Comparison of ENCODE assay signal across 22 cellular contexts in the genomic region with DNA sequence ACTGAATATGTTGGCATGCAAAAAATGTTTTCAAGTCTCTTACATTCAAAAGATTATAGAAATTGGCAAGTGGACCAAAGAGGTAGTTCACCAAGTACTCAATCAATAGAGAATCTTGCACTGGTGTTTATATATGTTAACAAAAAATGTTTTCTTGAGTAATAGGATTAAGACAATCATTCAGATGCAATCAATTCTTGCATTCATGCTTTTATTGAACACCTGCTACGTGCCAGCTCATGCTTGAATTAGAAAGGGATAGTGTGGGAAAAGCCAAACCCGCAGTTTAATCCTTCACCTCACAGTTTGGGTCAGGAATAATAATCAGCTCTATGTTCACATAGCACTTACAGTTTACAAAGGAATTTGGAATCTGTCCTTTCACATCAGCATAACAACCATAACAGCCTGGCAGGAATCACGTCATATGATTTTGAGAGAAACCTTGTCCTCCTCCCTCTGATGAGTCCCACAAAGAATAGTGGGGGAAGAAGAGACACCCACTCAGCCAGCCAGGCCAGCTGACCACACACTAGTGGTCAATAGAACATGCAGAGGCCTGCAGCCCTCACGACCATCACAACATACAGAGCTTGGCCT. TPM values are rescaled to one million over a fixed set of nuclear protein-coding genes. Genes with fewer than 3 reads are reported as not detected.
A peak's percentile ranks its signal among the peaks of the same experiment; 100 is the strongest.
DNase-seq lines count a peak whose midpoint lies in the region; ATAC-seq and TF ChIP-seq lines count a peak whose summit lies in the region.
"Had no signal": no experiment of that assay in that cellular context is flagged by ENCODE, and none has a peak within 500 bp of the region (broad histone marks: within the 10 kb centered on the region; RNA-seq: fewer than 3 reads in every experiment).

No MANE protein-coding gene starts in this region.

- DNase-seq in HAP-1 (ENCODE audit: low spot score in 2 of 2) (peak; percentile 81 to 100), SJCRH30 (peak; percentile 65 to 84), foreskin melanocyte (peak; percentile 4), progenitor cell of endocrine pancreas (ENCODE audit: low spot score, unreplicated experiment) (no peak), body of pancreas (no peak), AML-193 (lab: John Stamatoyannopoulos, UW) (no peak)
- no peak for DNase-seq in stimulated activated CD4-positive, alpha-beta T cell treated with anti-CD3 and anti-CD28 coated beads, Interleukin-12 subunit alpha, Interleukin-12 subunit beta, amount 100 ng/mL, for 4 hours
- DNase-seq: Caco-2; CD4-positive, CD25-positive, alpha-beta regulatory T cell; CD8-positive, alpha-beta T cell; DMS153; DND-41; GDM1; GM23248; H7 had no signal

- H3K27me3 Mint-ChIP-seq in progenitor cell of endocrine pancreas = peaks cover 4% of the 10 kb centered on the region

- no peaks in the 10 kb centered on the region for H3K9me3 ChIP-seq in HAP-1
- H3K9me3 ChIP-seq in SJCRH30 (replicated peaks) = no peaks in the 10 kb centered on the region; the same call in 1 of the 2 replicates
- H3K9me3 ChIP-seq in body of pancreas = no peaks in the 10 kb centered on the region
- H3K9me3 ChIP-seq: BLaER1, Caco-2 had no signal

- peaks cover 29% of the 10 kb centered on the region for H3K4me1 ChIP-seq in HAP-1
- peaks cover 23% of the 10 kb centered on the region for H3K4me1 ChIP-seq in SJCRH30
- peaks cover 3% of the 10 kb centered on the region for H3K4me1 ChIP-seq in body of pancreas
- H3K4me1 ChIP-seq: BLaER1 had no signal

- no peak for TF ChIP-seq POLR2A in body of pancreas (IDR thresholded peaks at IDR 0.05)

- intact Hi-C loops in body of pancreas (cut with DNase I) = no loop called here

- H3K4me3 ChIP-seq in HAP-1 (no peak overlapping the region), SJCRH30 (no peak overlapping the region), body of pancreas (no peak overlapping the region)
- H3K4me3 ChIP-seq: BLaER1, GM12878, GM23248 had no signal

- H3K4me1 Mint-ChIP-seq in progenitor cell of endocrine pancreas (ENCODE audit: low read depth) = peaks cover 18% of the 10 kb centered on the region
- H3K4me1 Mint-ChIP-seq: B cell; CD4-positive, CD25-positive, alpha-beta regulatory T cell had no signal

- no peak for TF ChIP-seq CTCF in progenitor cell of endocrine pancreas (IDR thresholded peaks at IDR 0.05; ENCODE audit: unreplicated experiment)
- no peak for TF ChIP-seq CTCF in body of pancreas (IDR thresholded peaks at IDR 0.05)

- peak overlapping the region; percentile 77 for H3K27ac Mint-ChIP-seq in progenitor cell of endocrine pancreas
- H3K27ac Mint-ChIP-seq: B cell; CD4-positive, CD25-positive, alpha-beta regulatory T cell; CD8-positive, alpha-beta T cell had no signal

- H3K4me3 Mint-ChIP-seq in progenitor cell of endocrine pancreas (ENCODE audit: low read depth) = no peak overlapping the region
- H3K4me3 Mint-ChIP-seq: B cell; CD4-positive, CD25-positive, alpha-beta regulatory T cell; CD8-positive, alpha-beta T cell had no signal

- H3K36me3 ChIP-seq in HAP-1 (replicated peaks) (no peaks in the 10 kb centered on the region), SJCRH30 (no peaks in the 10 kb centered on the region), body of pancreas (replicated peaks in 1 of 2; ENCODE audit: insufficient read depth in 1 of 2, low read depth in 2 of 2) (no peaks in the 10 kb centered on the region)
- H3K36me3 ChIP-seq: BLaER1 had no signal

- no peaks in the 10 kb centered on the region for H3K9me3 Mint-ChIP-seq in progenitor cell of endocrine pancreas (ENCODE audit: low read depth)
- H3K9me3 Mint-ChIP-seq: CD4-positive, CD25-positive, alpha-beta regulatory T cell; CD8-positive, alpha-beta T cell had no signal

- WGBS in body of pancreas, 2 donors = 63 to 72% methylated on average over 4 of the region's 4 CpGs

- H3K27me3 ChIP-seq in HAP-1 (ENCODE audit: low read depth) (no peaks in the 10 kb centered on the region), SJCRH30 (peaks cover 4% of the 10 kb centered on the region; the same call in 1 of the 2 replicates), body of pancreas (no peaks in the 10 kb centered on the region)
- H3K27me3 ChIP-seq: BLaER1 had no signal

- no peaks in the 10 kb centered on the region for H3K36me3 Mint-ChIP-seq in progenitor cell of endocrine pancreas (ENCODE audit: insufficient read depth)
- H3K36me3 Mint-ChIP-seq: CD4-positive, CD25-positive, alpha-beta regulatory T cell; CD8-positive, alpha-beta T cell had no signal

- peak overlapping the region; percentile 49 for H3K27ac ChIP-seq in SJCRH30
- no peak overlapping the region for H3K27ac ChIP-seq in body of pancreas
- H3K27ac ChIP-seq: BLaER1, C4-2B, GM23248 had no signal

- ATAC-seq in body of pancreas (no peak), HG02623 (IDR thresholded peaks at IDR 0.05; ENCODE audit: unreplicated experiment) (no peak)
- ATAC-seq: CD8-positive, alpha-beta T cell; GM12878; HCT116 had no signal

- in situ Hi-C loops in HAP-1 (cut with MboI; ENCODE audit: low sequenced_read_pairs) = no loop called here

RNA-seq across cellular contexts. Expression of a gene that starts 36.8 kb away (rescaled TPM):
- total RNA-seq in SJCRH30 (2014; rRNA removed; shearing (Covaris generic)) = 0.02 TPM in 1 of 2 replicates, not detected in the other
- total RNA-seq in progenitor cell of endocrine pancreas (4.9 and 6.1 TPM in 2 replicates), body of pancreas (under 1 TPM; 0.33 to 0.52 TPM)
- total RNA-seq: A172; B cell; Caco-2; CD4-positive, CD25-positive, alpha-beta regulatory T cell; CD8-positive, alpha-beta T cell; GM12878; GM23248 had no signal

Comparison
In these comparisons a context has a peak if more than half of its experiments do, and no peak if none do; other contexts are left out.
1. DNase-seq: peak in HAP-1 (2 of 2), SJCRH30 (2 of 2) and foreskin melanocyte (single experiment); none in progenitor cell of endocrine pancreas (single experiment), stimulated activated CD4-positive, alpha-beta T cell treated with anti-CD3 and anti-CD28 coated beads, Interleukin-12 subunit alpha, Interleukin-12 subunit beta, amount 100 ng/mL, for 4 hours (single experiment), body of pancreas (0 of 4) and AML-193 (0 of 2).